In genomic region chr7:6628045-6628444, GRCh38 we compare ENCODE assay signal across 17 cellular contexts. TPM values are rescaled to one million over a fixed set of nuclear protein-coding genes. Genes with fewer than 3 reads are reported as not detected.
DNase-seq lines count a peak whose midpoint lies in the region; ATAC-seq and TF ChIP-seq lines count a peak whose summit lies in the region.
"Had no signal": no experiment of that assay in that cellular context is flagged by ENCODE, and none has a peak within 500 bp of the region (broad histone marks: within the 10 kb centered on the region; RNA-seq: fewer than 3 reads in every experiment).

No MANE protein-coding gene starts in this region.

- CTCF ChIA-PET in SK-N-SH (lab: Yijun Ruan, JAX) = no interaction called here
- CTCF ChIA-PET in naive thymus-derived CD4-positive, alpha-beta T cell (lab: Charles Lee) = no interaction called here

- no peaks in the 10 kb centered on the region for H3K9me3 Mint-ChIP-seq in naive thymus-derived CD4-positive, alpha-beta T cell
- H3K9me3 Mint-ChIP-seq: activated CD4-positive, alpha-beta memory T cell treated with anti-CD3 and anti-CD28 coated beads for 36 hours; CD8-positive, alpha-beta memory T cell had no signal

- no peak overlapping the region for H3K4me3 Mint-ChIP-seq in naive thymus-derived CD4-positive, alpha-beta T cell
- H3K4me3 Mint-ChIP-seq: activated CD4-positive, alpha-beta memory T cell treated with anti-CD3 and anti-CD28 coated beads for 36 hours had no signal

- peaks cover 3 to 21% of the 10 kb centered on the region in 2 donors for H3K4me1 ChIP-seq in esophagus (ENCODE audit: control insufficient read depth in 2 of 2, insufficient read depth in 2 of 2, low read length in 1 of 2)
- peaks cover 0 to 8% of the 10 kb centered on the region in 2 experiments; a peak in 1 of 4 replicates for H3K4me1 ChIP-seq in SK-N-SH (ENCODE audit: control insufficient read depth in 1 of 2, insufficient read depth in 2 of 2, low read depth in 1 of 2, low read length in 1 of 2)
- peaks cover 15% of the 10 kb centered on the region in 2 donors for H3K4me1 ChIP-seq in naive thymus-derived CD4-positive, alpha-beta T cell (ENCODE audit: control insufficient read depth in 2 of 2, insufficient read depth in 2 of 2, low read length in 2 of 2)
- H3K4me1 ChIP-seq: sigmoid colon had no signal

- H3K36me3 ChIP-seq in esophagus (ENCODE audit: control insufficient read depth in 2 of 2, insufficient read depth in 2 of 2, low read length in 1 of 2) (no peaks in the 10 kb centered on the region), SK-N-SH (replicated peaks in 1 of 2; ENCODE audit: control insufficient read depth in 1 of 2, insufficient read depth in 2 of 2, low read length in 1 of 2) (peaks cover 0 to 9% of the 10 kb centered on the region in 2 experiments)
- no peaks in the 10 kb centered on the region for H3K36me3 ChIP-seq in naive thymus-derived CD4-positive, alpha-beta T cell (ENCODE audit: control insufficient read depth in 2 of 3, insufficient read depth in 3 of 3, low read length in 3 of 3)

- intact Hi-C loops in naive thymus-derived CD4-positive, alpha-beta T cell (cut with micrococcal nuclease) = no loop called here

- no peaks in the 10 kb centered on the region for H3K9me2 ChIP-seq in SK-N-SH

- no peak overlapping the region for H3K9ac ChIP-seq in SK-N-SH

- no peaks in the 10 kb centered on the region for H3K9me3 ChIP-seq in esophagus (ENCODE audit: control insufficient read depth in 2 of 2, insufficient read depth in 1 of 2, low read depth in 1 of 2, low read length in 1 of 2)
- no peaks in the 10 kb centered on the region for H3K9me3 ChIP-seq in SK-N-SH
- no peaks in the 10 kb centered on the region for H3K9me3 ChIP-seq in naive thymus-derived CD4-positive, alpha-beta T cell (ENCODE audit: control insufficient read depth in 2 of 3, low read length in 3 of 3)
- H3K9me3 ChIP-seq: sigmoid colon had no signal

- peaks cover 9 to 20% (median 16%) of the 10 kb centered on the region in 7 donors for H3K4me1 Mint-ChIP-seq in naive thymus-derived CD4-positive, alpha-beta T cell

- TF ChIP-seq RAD21 in SK-N-SH (IDR thresholded peaks at IDR 0.05; ENCODE audit: low read length) = no peak

- H3K4me3 ChIP-seq in esophagus (ENCODE audit: low read depth in 1 of 2, low read length in 2 of 2) = no peak overlapping the region
- no peak overlapping the region for H3K4me3 ChIP-seq in SK-N-SH (ENCODE audit: low read depth in 2 of 2, low read length in 1 of 2)
- no peak overlapping the region for H3K4me3 ChIP-seq in naive thymus-derived CD4-positive, alpha-beta T cell (ENCODE audit: low read length)
- H3K4me3 ChIP-seq: sigmoid colon had no signal

- H3K27me3 Mint-ChIP-seq in naive thymus-derived CD4-positive, alpha-beta T cell = no peaks in the 10 kb centered on the region
- H3K27me3 Mint-ChIP-seq: activated CD4-positive, alpha-beta memory T cell treated with anti-CD3 and anti-CD28 coated beads for 36 hours had no signal

- H3K27me3 ChIP-seq in esophagus (ENCODE audit: control insufficient read depth in 1 of 2, insufficient read depth in 2 of 2, low read length in 2 of 2) (no peaks in the 10 kb centered on the region), SK-N-SH (ENCODE audit: insufficient read depth) (no peaks in the 10 kb centered on the region)
- no peaks in the 10 kb centered on the region for H3K27me3 ChIP-seq in naive thymus-derived CD4-positive, alpha-beta T cell (ENCODE audit: control insufficient read depth in 2 of 2, insufficient read depth in 2 of 2, low read length in 2 of 2)
- H3K27me3 ChIP-seq: sigmoid colon had no signal

- peak overlapping the region; percentile 71 to 93 for H3K27ac ChIP-seq in esophagus (ENCODE audit: low read depth in 2 of 2, low read length in 1 of 2)
- H3K27ac ChIP-seq in SK-N-SH (ENCODE audit: low read depth in 2 of 2, low read length in 1 of 2) = peak overlapping the region in 1 of 2 experiments; percentile 35; a peak in 1 of 4 replicates
- H3K27ac ChIP-seq in naive thymus-derived CD4-positive, alpha-beta T cell (ENCODE audit: low read depth, low read length) = no peak overlapping the region
- H3K27ac ChIP-seq: sigmoid colon had no signal

- no peak for TF ChIP-seq EP300 in SK-N-SH (IDR thresholded peaks at IDR 0.05; ENCODE audit: borderline replicate concordance in 1 of 2, low read depth in 1 of 2, low read length in 1 of 2)

- no peak overlapping the region for H3K27ac Mint-ChIP-seq in naive thymus-derived CD4-positive, alpha-beta T cell
- H3K27ac Mint-ChIP-seq: activated CD4-positive, alpha-beta memory T cell treated with anti-CD3 and anti-CD28 coated beads for 36 hours had no signal

- no peak overlapping the region for H2AFZ ChIP-seq in SK-N-SH (ENCODE audit: low read depth)

- POLR2A ChIA-PET in SK-N-SH (lab: Yijun Ruan, JAX) = interaction anchor here (1.3 to 1.6 kb wide), 2 partner anchors 8 to 31 kb away, joined by 4 to 6 read pairs; partner anchors contain the start of gene ZNF316
- POLR2A ChIA-PET in naive thymus-derived CD4-positive, alpha-beta T cell (lab: Charles Lee) = interaction anchor here (1.1 kb wide), 1 partner anchor 10 kb away, joined by 4 read pairs; no protein-coding TSS in a partner anchor

- 61 to 69% methylated on average over 6 of the region's 6 CpGs for WGBS in esophagus, 2 donors
- WGBS in SK-N-SH (ENCODE audit: low lambda C conversion rate) = 95% methylated on average over 6 of the region's 6 CpGs

- peak; percentile 65 for DNase-seq in DMS79 (lab: John Stamatoyannopoulos, UW)
- DNase-seq in NCI-H1105 treated with DMSO at 0.1 percent for 48 hours (lab: John Stamatoyannopoulos, UW) = peak; percentile 93
- peak; percentile 43 for DNase-seq in RPMI8226
- DNase-seq in SK-N-SH = no peak
- no peak for DNase-seq in naive thymus-derived CD4-positive, alpha-beta T cell
- no peak for DNase-seq in cortex of kidney (lab: John Stamatoyannopoulos, UW)
- DNase-seq: activated CD4-positive, alpha-beta memory T cell treated with anti-CD3 and anti-CD28 coated beads for 36 hours; activated T-cell treated with anti-CD3 and anti-CD28 coated beads, Interleukin-2, amount 50 U/mL, for 48 hours; CD8-positive, alpha-beta memory T cell; left cardiac atrium; NCI-H1930; occipital lobe; OCI-M1; sigmoid colon; stimulated activated CD4-positive, alpha-beta T cell treated with anti-CD3 and anti-CD28 coated beads, Interleukin-2, amount 100 ng/mL, for 24 hours had no signal

- no peak for TF ChIP-seq CTCF in SK-N-SH (IDR thresholded peaks at IDR 0.05)

- H4K20me1 ChIP-seq in SK-N-SH (ENCODE audit: insufficient read depth) = no peaks in the 10 kb centered on the region

- ATAC-seq in activated CD4-positive, CD25-positive, alpha-beta regulatory T cell treated with anti-CD3 and anti-CD28 coated beads, Interleukin-2, amount 50 U/mL, for 24 hours = no peak
- no peak for ATAC-seq in naive thymus-derived CD4-positive, alpha-beta T cell
- ATAC-seq: left cardiac atrium had no signal

- H3F3A ChIP-seq in SK-N-SH (replicated peaks; ENCODE audit: insufficient read depth) = peaks cover 3% of the 10 kb centered on the region

- no peak overlapping the region for H3K4me2 ChIP-seq in SK-N-SH

- no peaks in the 10 kb centered on the region for H3K79me2 ChIP-seq in SK-N-SH (ENCODE audit: insufficient read depth)

- peaks cover 0 to 7% (median 0%) of the 10 kb centered on the region in 5 donors for H3K36me3 Mint-ChIP-seq in naive thymus-derived CD4-positive, alpha-beta T cell
- H3K36me3 Mint-ChIP-seq: activated CD4-positive, alpha-beta memory T cell treated with anti-CD3 and anti-CD28 coated beads for 36 hours had no signal

TF ChIP-seq in SK-N-SH, 30 proteins besides CTCF, POLR2A, EP300 and RAD21 (continues in another document):
- TF ChIP-seq USF2 (IDR thresholded peaks at IDR 0.05; ENCODE audit: borderline replicate concordance, low read depth, low read length) = no peak
- no peak for TF ChIP-seq GABPA (IDR thresholded peaks at IDR 0.05; ENCODE audit: low read depth)
- no peak for TF ChIP-seq GATA2 (CRISPR knock-in tag; IDR thresholded peaks at IDR 0.05)
- TF ChIP-seq FOXM1 (IDR thresholded peaks at IDR 0.05; ENCODE audit: low read depth) = no peak

RNA-seq across cellular contexts. Expression of gene ZNF316, which starts 9.1 kb away (rescaled TPM):
- 10 to 100 TPM; 11.9 to 21.1 TPM for polyA plus RNA-seq in esophagus
- polyA plus RNA-seq in SK-N-SH (2012; rRNA removed) = 18.0 and 18.6 TPM in 2 replicates
- 8.8 and 11.0 TPM in 2 replicates for polyA plus RNA-seq in SK-N-SH (2012; cell fraction: cytosol; rRNA removed)
- polyA plus RNA-seq in SK-N-SH (2012; cell fraction: nucleus; rRNA removed) = 82.5 and 113 TPM in 2 replicates
- 10 to 100 TPM; 24.5 to 71.6 (median 55.4) TPM for total RNA-seq in naive thymus-derived CD4-positive, alpha-beta T cell
- polyA plus RNA-seq in naive thymus-derived CD4-positive, alpha-beta T cell = 1 to 10 TPM in 1 of 2 donors, under 1 TPM in 1; 0.66 to 4.4 TPM

RNA-seq across cellular contexts. Expression of gene ZNF853, which starts 12.6 kb away (rescaled TPM):
- polyA plus RNA-seq in esophagus = 1 to 10 TPM in 1 of 2 donors, under 1 TPM in 1; 0.35 to 1.2 TPM
- polyA plus RNA-seq in SK-N-SH (2012; rRNA removed) = 15.9 and 17.6 TPM in 2 replicates
- polyA plus RNA-seq in SK-N-SH (2012; cell fraction: cytosol; rRNA removed) = 8.4 and 15.2 TPM in 2 replicates
- 7.8 and 8.3 TPM in 2 replicates for polyA plus RNA-seq in SK-N-SH (2012; cell fraction: nucleus; rRNA removed)
- 1 to 10 TPM in 4 of 5 experiments, under 1 TPM in 1; 0.15 to 5.3 (median 3.8) TPM for total RNA-seq in naive thymus-derived CD4-positive, alpha-beta T cell
- polyA plus RNA-seq in naive thymus-derived CD4-positive, alpha-beta T cell = 1 to 10 TPM in 1 of 2 donors, under 1 TPM in 1; 0.50 to 2.9 TPM

RNA-seq across cellular contexts. Expression of gene INTS15, which starts 38.2 kb away (rescaled TPM):
- polyA plus RNA-seq in esophagus = 10 to 100 TPM in 1 of 2 donors, 1 to 10 TPM in 1; 8.9 to 11.8 TPM
- 31.3 and 39.1 TPM in 2 replicates for polyA plus RNA-seq in SK-N-SH (2012; rRNA removed)
- 23.3 and 29.6 TPM in 2 replicates for polyA plus RNA-seq in SK-N-SH (2012; cell fraction: cytosol; rRNA removed)
- polyA plus RNA-seq in SK-N-SH (2012; cell fraction: nucleus; rRNA removed) = 45.0 and 62.8 TPM in 2 replicates
- total RNA-seq in naive thymus-derived CD4-positive, alpha-beta T cell = 10 to 100 TPM; 39.9 to 69.1 (median 56.5) TPM
- 10 to 100 TPM; 29.7 to 51.8 TPM for polyA plus RNA-seq in naive thymus-derived CD4-positive, alpha-beta T cell

RNA-seq across cellular contexts. Expression of gene ZDHHC4, which starts 50.8 kb away (rescaled TPM):
- 10 to 100 TPM; 13.6 to 26.1 TPM for polyA plus RNA-seq in esophagus
- polyA plus RNA-seq in SK-N-SH (2012; rRNA removed) = 169 and 178 TPM in 2 replicates
- polyA plus RNA-seq in SK-N-SH (2012; cell fraction: cytosol; rRNA removed) = 151 and 174 TPM in 2 replicates
- 96.9 and 98.5 TPM in 2 replicates for polyA plus RNA-seq in SK-N-SH (2012; cell fraction: nucleus; rRNA removed)
- 10 to 100 TPM; 25.2 to 42.2 (median 31.8) TPM for total RNA-seq in naive thymus-derived CD4-positive, alpha-beta T cell
- 10 to 100 TPM; 65.9 to 82.1 TPM for polyA plus RNA-seq in naive thymus-derived CD4-positive, alpha-beta T cell

Comparison
In these comparisons a context has a peak if more than half of its experiments do, and no peak if none do; other contexts are left out.
1. DNase-seq: peak in DMS79 (single experiment), NCI-H1105 treated with DMSO at 0.1 percent for 48 hours (single experiment) and RPMI8226 (single experiment); none in SK-N-SH (single experiment), naive thymus-derived CD4-positive, alpha-beta T cell (0 of 9) and cortex of kidney (single experiment).